30 cellular contexts compared by ENCODE assay signal in the genomic region with DNA sequence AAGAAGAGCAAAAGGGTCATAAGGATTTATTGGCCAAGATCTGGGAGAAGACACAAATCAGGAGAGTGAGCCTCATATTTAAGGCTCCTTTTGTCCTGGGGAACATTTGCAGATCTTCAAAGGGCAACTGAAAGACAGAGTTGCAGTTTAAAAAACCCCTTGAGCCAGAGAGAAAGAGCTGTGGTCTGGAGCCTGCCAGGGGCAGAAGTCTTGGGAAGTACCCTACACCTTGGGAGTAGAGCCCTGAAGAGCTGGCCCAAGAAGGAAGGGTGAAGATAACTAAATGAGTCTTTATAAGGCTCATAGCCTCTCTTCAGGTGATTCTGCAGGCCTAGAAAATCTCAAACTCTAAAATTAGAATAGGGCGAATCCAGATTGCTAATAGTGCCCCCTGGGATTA. TPM values are rescaled to one million over a fixed set of nuclear protein-coding genes. Genes with fewer than 3 reads are reported as not detected.
"Had no signal": no experiment of that assay in that cellular context is flagged by ENCODE, and none has a peak within 500 bp of the region (broad histone marks: within the 10 kb centered on the region; RNA-seq: fewer than 3 reads in every experiment).

No MANE protein-coding gene starts in this region.

- ATAC-seq: stimulated activated effector memory CD8-positive, alpha-beta T cell treated with anti-CD3 and anti-CD28 coated beads, Interleukin-12 subunit alpha, Interleukin-12 subunit beta, amount 100 ng/mL, for 72 hours; stimulated activated memory B cell treated with anti-CD40 and anti-IgM and Interleukin-4, amounts not matched to agents 10 μg/mL and 1 μg/mL and 100 μg/mL, for 72 hours; stimulated activated naive CD8-positive, alpha-beta T cell treated with anti-CD3 and anti-CD28 coated beads, Interleukin-15, amount 100 ng/mL, for 72 hours; stimulated activated naive CD8-positive, alpha-beta T cell treated with anti-CD3 and anti-CD28 coated beads, Interleukin-15, Interleukin-2, amounts not matched to agents 100 U/mL and 50 U/mL, for 24 hours; upper lobe of right lung had no signal

- H3K4me3 Mint-ChIP-seq: stimulated activated effector memory CD8-positive, alpha-beta T cell treated with anti-CD3 and anti-CD28 coated beads, Interleukin-12 subunit alpha, Interleukin-12 subunit beta, amount 100 ng/mL, for 72 hours; stimulated activated memory B cell treated with anti-CD40 and anti-IgM and Interleukin-4, amounts not matched to agents 10 μg/mL and 1 μg/mL and 100 μg/mL, for 72 hours; stimulated activated naive B cell treated with anti-CD40 and anti-IgM and Interleukin-4, amounts not matched to agents 10 μg/mL and 1 μg/mL and 100 μg/mL, for 72 hours; stimulated activated naive CD8-positive, alpha-beta T cell treated with anti-CD3 and anti-CD28 coated beads, Interleukin-15, amount 100 ng/mL, for 72 hours; stimulated activated naive CD8-positive, alpha-beta T cell treated with anti-CD3 and anti-CD28 coated beads, Interleukin-15, Interleukin-2, amounts not matched to agents 100 ng/mL and 50 ng/mL, for 24 hours; type B pancreatic cell had no signal

- H3K27ac ChIP-seq: stomach, suprapubic skin, testis, thoracic aorta, thyroid gland, tibial artery, tibial nerve, transverse colon, upper lobe of left lung, upper lobe of right lung, uterus, vagina had no signal

- DNase-seq: stimulated activated CD4-positive, alpha-beta T cell treated with anti-CD3 and anti-CD28 coated beads, Interleukin-2, amount 100 ng/mL, for 48 hours; stimulated activated CD4-positive, alpha-beta T cell treated with anti-CD3 and anti-CD28 coated beads, Interleukin-4, amount 100 ng/mL, for 24 hours; stimulated activated CD4-positive, alpha-beta T cell treated with anti-CD3 and anti-CD28 coated beads, Interleukin-4, amount 100 ng/mL, for 4 hours; stimulated activated CD8-positive, alpha-beta memory T cell treated with anti-CD3 and anti-CD28 coated beads, Interleukin-4, amount 100 ng/mL, for 48 hours; stimulated activated naive B cell treated with anti-CD40 and anti-IgM and Interleukin-4, amounts not matched to agents 10 μg/mL and 1 μg/mL and 100 μg/mL, for 72 hours; stimulated activated naive CD4-positive, alpha-beta T cell; stimulated activated naive CD4-positive, alpha-beta T cell treated with Interleukin-2 at 50 U/mL for 16 hours; stimulated activated naive CD8-positive, alpha-beta T cell treated with anti-CD3 and anti-CD28 coated beads, Interleukin-15, amount 100 ng/mL, for 72 hours; stimulated activated naive CD8-positive, alpha-beta T cell treated with anti-CD3 and anti-CD28 coated beads, Interleukin-15, Interleukin-2, amounts not matched to agents 100 U/mL and 50 U/mL, for 24 hours; stomach; substantia nigra; testis; thyroid gland; tibial artery; transverse colon; trophoblast cell; upper lobe of left lung; upper lobe of right lung; uterus had no signal

- H3K27me3 Mint-ChIP-seq: stimulated activated memory B cell treated with anti-CD40 and anti-IgM and Interleukin-4, amounts not matched to agents 10 μg/mL and 1 μg/mL and 100 μg/mL, for 72 hours had no signal

- H3K36me3 ChIP-seq: stomach, suprapubic skin, thoracic aorta, thyroid gland, tibial artery, tibial nerve, transverse colon, upper lobe of left lung, upper lobe of right lung, uterus, vagina had no signal

- FAIRE-seq: urothelium cell line had no signal

- H3K4me1 Mint-ChIP-seq: stimulated activated effector memory CD8-positive, alpha-beta T cell treated with anti-CD3 and anti-CD28 coated beads, Interleukin-12 subunit alpha, Interleukin-12 subunit beta, amount 100 ng/mL, for 72 hours had no signal

- H3K4me1 ChIP-seq: stomach, suprapubic skin, testis, thyroid gland, tibial artery, tibial nerve, transverse colon, upper lobe of left lung, upper lobe of right lung, uterus, vagina had no signal

- H3K4me3 ChIP-seq: stomach, suprapubic skin, testis, thoracic aorta, thyroid gland, tibial artery, tibial nerve, transverse colon, upper lobe of left lung, upper lobe of right lung, uterus, vagina had no signal

- H3K36me3 Mint-ChIP-seq: stimulated activated effector memory CD8-positive, alpha-beta T cell treated with anti-CD3 and anti-CD28 coated beads, Interleukin-12 subunit alpha, Interleukin-12 subunit beta, amount 100 ng/mL, for 72 hours; stimulated activated memory B cell treated with anti-CD40 and anti-IgM and Interleukin-4, amounts not matched to agents 10 μg/mL and 1 μg/mL and 100 μg/mL, for 72 hours had no signal

- H3K9me3 ChIP-seq: stomach, suprapubic skin, testis, thoracic aorta, thyroid gland, tibial artery, tibial nerve, transverse colon, upper lobe of left lung, upper lobe of right lung, uterus, vagina had no signal

- H3K27me3 ChIP-seq: stomach, suprapubic skin, testis, thyroid gland, tibial artery, tibial nerve, transverse colon, upper lobe of left lung, upper lobe of right lung, uterus, vagina had no signal

- H3K27ac Mint-ChIP-seq: stimulated activated effector memory CD8-positive, alpha-beta T cell treated with anti-CD3 and anti-CD28 coated beads, Interleukin-12 subunit alpha, Interleukin-12 subunit beta, amount 100 ng/mL, for 72 hours; stimulated activated memory B cell treated with anti-CD40 and anti-IgM and Interleukin-4, amounts not matched to agents 10 μg/mL and 1 μg/mL and 100 μg/mL, for 72 hours; stimulated activated naive B cell treated with anti-CD40 and anti-IgM and Interleukin-4, amounts not matched to agents 10 μg/mL and 1 μg/mL and 100 μg/mL, for 72 hours; stimulated activated naive CD8-positive, alpha-beta T cell treated with anti-CD3 and anti-CD28 coated beads, Interleukin-15, amount 100 ng/mL, for 72 hours; stimulated activated naive CD8-positive, alpha-beta T cell treated with anti-CD3 and anti-CD28 coated beads, Interleukin-15, Interleukin-2, amounts not matched to agents 100 ng/mL and 50 ng/mL, for 24 hours; type B pancreatic cell had no signal

- H3K9me3 Mint-ChIP-seq: stimulated activated effector memory CD8-positive, alpha-beta T cell treated with anti-CD3 and anti-CD28 coated beads, Interleukin-12 subunit alpha, Interleukin-12 subunit beta, amount 100 ng/mL, for 72 hours; stimulated activated memory B cell treated with anti-CD40 and anti-IgM and Interleukin-4, amounts not matched to agents 10 μg/mL and 1 μg/mL and 100 μg/mL, for 72 hours; stimulated activated naive B cell treated with anti-CD40 and anti-IgM and Interleukin-4, amounts not matched to agents 10 μg/mL and 1 μg/mL and 100 μg/mL, for 72 hours; stimulated activated naive CD8-positive, alpha-beta T cell treated with anti-CD3 and anti-CD28 coated beads, Interleukin-15, amount 100 ng/mL, for 72 hours; stimulated activated naive CD8-positive, alpha-beta T cell treated with anti-CD3 and anti-CD28 coated beads, Interleukin-15, Interleukin-2, amounts not matched to agents 100 ng/mL and 50 ng/mL, for 24 hours had no signal

RNA-seq across cellular contexts. Expression of gene ERVFRD-1, which starts 40.0 kb away (rescaled TPM):
- total RNA-seq: suprapubic skin, temporal lobe, testis, thoracic aorta, thyroid gland, transverse colon, urinary bladder had no signal
